Comparison of ENCODE assay signal across 4 cellular contexts in genomic region chr14:23609411-23610089, GRCh38. TPM values are rescaled to one million over a fixed set of nuclear protein-coding genes. Genes with fewer than 3 reads are reported as not detected.
"Had no signal": no experiment of that assay in that cellular context is flagged by ENCODE, and none has a peak within 500 bp of the region (broad histone marks: within the 10 kb centered on the region; RNA-seq: fewer than 3 reads in every experiment).

No MANE protein-coding gene starts in this region.

RNA-seq across cellular contexts. Expression of gene DHRS2, which starts 26.6 kb away (rescaled TPM):
- total RNA-seq: fibroblast of lung, left ventricle myocardium inferior, Right ventricle myocardium superior had no signal

RNA-seq across cellular contexts. Expression of gene JPH4, which starts 31.0 kb away (rescaled TPM):
- total RNA-seq: fibroblast of lung had no signal
- polyA plus RNA-seq: fibroblast of lung, smooth muscle cell had no signal

RNA-seq across cellular contexts. Expression of gene ZFHX2, which starts 58.0 kb away (rescaled TPM):
- polyA plus RNA-seq: fibroblast of lung had no signal
